ENCODE assay signal across 10 cellular contexts in genomic region chr3:20324664-20325478, GRCh38.
DNase-seq lines count a peak whose midpoint lies in the region; ATAC-seq and TF ChIP-seq lines count a peak whose summit lies in the region.
"Had no signal": no experiment of that assay in that cellular context is flagged by ENCODE, and none has a peak within 500 bp of the region (broad histone marks: within the 10 kb centered on the region; RNA-seq: fewer than 3 reads in every experiment).

No MANE protein-coding gene starts in this region.

- WGBS in lower leg skin, 2 donors, result 57 to 82% methylated on average over 1 of the region's 1 CpG

- TF ChIP-seq POLR2A in lower leg skin (IDR thresholded peaks at IDR 0.05), result no peak

- H3K9me3 Mint-ChIP-seq in mesothelial cell of epicardium (no peaks in the 10 kb centered on the region), CD14-positive monocyte (peaks cover 0 to 2% (median 0%) of the 10 kb centered on the region in 7 donors)

- no peak overlapping the region for H3K4me3 ChIP-seq in lower leg skin (ENCODE audit: low read depth, poor library complexity, severe bottlenecking)
- H3K4me3 ChIP-seq: gastrocnemius medialis had no signal

- H3K27me3 Mint-ChIP-seq in mesothelial cell of epicardium (ENCODE audit: low read depth), result no peaks in the 10 kb centered on the region
- H3K27me3 Mint-ChIP-seq in CD14-positive monocyte (ENCODE audit: low read depth in 3 of 3), result no peaks in the 10 kb centered on the region

- intact Hi-C loops in CD14-positive monocyte (cut with micrococcal nuclease) (no loop called here), lower leg skin (cut with DNase I; ENCODE audit: low total_unique reads) (no loop called here)

- ATAC-seq in GM19025 (IDR thresholded peaks at IDR 0.05; ENCODE audit: low read depth, unreplicated experiment), result peak; percentile 79
- peak; percentile 99 for ATAC-seq in HG02759 (IDR thresholded peaks at IDR 0.05; ENCODE audit: unreplicated experiment)
- ATAC-seq: gastrocnemius medialis had no signal

- DNase-seq in M059J (ENCODE audit: low read depth) (peak; percentile 32), mesothelial cell of epicardium (ENCODE audit: low spot score in 2 of 2, unreplicated experiment in 2 of 2) (no peak), CD14-positive monocyte (ENCODE audit: low spot score) (no peak), lower leg skin (ENCODE audit: low spot score in 2 of 2) (no peak)
- DNase-seq in activated naive CD4-positive, alpha-beta T cell treated with Interleukin-2 at 50 U/mL for 16 hours, result no peak
- no peak for DNase-seq in activated CD4-positive, alpha-beta T cell treated with anti-CD3 and anti-CD28 coated beads, Interleukin-2, amount 50 U/mL, for 4 hours
- DNase-seq: gastrocnemius medialis, IMR-90 had no signal

- H3K36me3 Mint-ChIP-seq in mesothelial cell of epicardium (no peaks in the 10 kb centered on the region), CD14-positive monocyte (no peaks in the 10 kb centered on the region)

- H3K4me1 Mint-ChIP-seq in mesothelial cell of epicardium (peaks cover 19% of the 10 kb centered on the region), CD14-positive monocyte (peaks cover 12% of the 10 kb centered on the region)

- TF ChIP-seq CTCF in mesothelial cell of epicardium (IDR thresholded peaks at IDR 0.05; ENCODE audit: unreplicated experiment) (no peak), CD14-positive monocyte (IDR thresholded peaks at IDR 0.05) (no peak), lower leg skin (IDR thresholded peaks at IDR 0.05) (no peak)

- H3K27ac Mint-ChIP-seq in mesothelial cell of epicardium (peak overlapping the region; percentile 41), CD14-positive monocyte (no peak overlapping the region)

- H3K4me3 Mint-ChIP-seq in mesothelial cell of epicardium (no peak overlapping the region), CD14-positive monocyte (no peak overlapping the region)
